8 cellular contexts compared by ENCODE assay signal in the genomic region with DNA sequence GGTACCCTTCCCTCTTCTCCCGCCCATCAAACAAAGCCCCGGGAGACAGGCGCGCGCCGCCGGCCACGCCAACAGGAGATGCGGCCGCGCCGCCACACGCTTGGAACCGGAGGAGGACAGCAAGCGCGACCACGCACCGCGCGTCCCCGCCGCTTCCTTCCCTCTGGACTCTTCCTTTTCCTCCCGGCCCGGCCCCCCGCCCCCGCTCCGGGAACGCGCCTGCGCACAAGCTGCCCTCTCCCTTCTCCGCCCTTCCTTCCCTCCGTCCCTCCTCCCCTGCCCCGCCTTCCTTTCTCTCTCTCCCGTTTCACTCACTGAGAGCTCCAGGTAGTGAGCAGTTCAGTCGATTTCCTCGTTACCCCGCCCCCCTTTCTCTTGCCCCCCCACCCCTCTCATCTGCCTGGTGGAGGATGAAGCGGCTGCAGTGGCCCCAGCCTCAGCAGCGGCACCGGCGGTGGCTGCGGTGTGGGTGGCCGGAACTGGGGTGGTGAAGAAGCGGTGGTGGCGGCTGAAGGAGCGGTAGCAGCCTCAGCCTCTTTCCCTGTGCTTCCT. TPM values are rescaled to one million over a fixed set of nuclear protein-coding genes. Genes with fewer than 3 reads are reported as not detected.
DNase-seq lines count a peak whose midpoint lies in the region; ATAC-seq and TF ChIP-seq lines count a peak whose summit lies in the region.

Gene RASA1 (plus strand): TSS at position 310 of the 552 bp plus-strand sequence. CDS start 569 bp downstream, outside the sequence.

- no peaks in the 10 kb centered on the region for H3K9me3 Mint-ChIP-seq in activated T-cell treated with anti-CD3 and anti-CD28 coated beads, Interleukin-2, amount 50 U/mL, for 4 hours

- peaks cover 34% of the 10 kb centered on the region for H3K4me1 Mint-ChIP-seq in activated T-cell treated with anti-CD3 and anti-CD28 coated beads, Interleukin-2, amount 50 U/mL, for 4 hours (ENCODE audit: low read depth)

- in situ Hi-C loops in Panc1 (cut with HindIII; ENCODE audit: low pct_unique_long_range_greater_than_20kb, low sequenced_read_pairs): no loop called here

- no peaks in the 10 kb centered on the region for H3K27me3 Mint-ChIP-seq in activated T-cell treated with anti-CD3 and anti-CD28 coated beads, Interleukin-2, amount 50 U/mL, for 4 hours (ENCODE audit: low read depth)

- peak; percentile 70 for DNase-seq in DMS79 treated with DMSO at 0.1 percent for 48 hours (lab: John Stamatoyannopoulos, UW)
- DNase-seq in Panc1 (ENCODE audit: low read depth, low spot score): no peak
- peak; percentile 77 for DNase-seq in activated T-cell treated with anti-CD3 and anti-CD28 coated beads, Interleukin-2, amount 50 U/mL, for 4 hours
- peak; percentile 50 to 62 for DNase-seq in stimulated activated CD8-positive, alpha-beta memory T cell treated with anti-CD3 and anti-CD28 coated beads, Interleukin-7, amount 100 ng/mL, for 1 hour (ENCODE audit: low read depth in 2 of 2)

- H3K4me2 ChIP-seq in KMS-11: peak within 1 kb of the TSS; percentile 98

- H3K4me1 ChIP-seq in KMS-11 (ENCODE audit: low read depth, poor library complexity, severe bottlenecking): peaks cover 26% of the 10 kb centered on the region
- peaks cover 8% of the 10 kb centered on the region for H3K4me1 ChIP-seq in Panc1 (ENCODE audit: control insufficient read depth, insufficient read depth, low read length)
- H3K4me1 ChIP-seq in muscle layer of colon (ENCODE audit: insufficient read depth, low read length): peaks cover 9% of the 10 kb centered on the region

- H3K36me3 ChIP-seq in KMS-11 (ENCODE audit: insufficient read depth): no peaks in the 10 kb centered on the region
- H3K36me3 ChIP-seq in Panc1 (ENCODE audit: control insufficient read depth, insufficient read depth, low read length): no peaks in the 10 kb centered on the region
- no peaks in the 10 kb centered on the region for H3K36me3 ChIP-seq in muscle layer of colon (ENCODE audit: insufficient read depth, low read length)

- CTCF ChIA-PET in Panc1 (lab: Charles Lee): interaction anchor here (0.7 kb wide), 2 partner anchors 13 to 56 kb away, joined by 3 read pairs; no protein-coding TSS in a partner anchor

- H3K4me3 ChIP-seq in KMS-11 (IDR thresholded peaks at IDR 0.05; ENCODE audit: insufficient read depth, low read depth, low read length) (no peak within 1 kb of the TSS), Panc1 (ENCODE audit: low read depth in 2 of 2, low read length in 2 of 2) (peak within 1 kb of the TSS; percentile 78 to 95), muscle layer of colon (ENCODE audit: low read depth in 1 of 2, low read length in 2 of 2) (peak within 1 kb of the TSS; percentile 93 to 100)

- peak within 1 kb of the TSS; percentile 88 for H2AFZ ChIP-seq in KMS-11 (ENCODE audit: low read depth)

- TF ChIP-seq CTCF in KMS-11 (conservative IDR thresholded peaks at IDR 0.05; ENCODE audit: low read depth, low read length): no peak
- no peak for TF ChIP-seq CTCF in Panc1 (IDR thresholded peaks at IDR 0.05)

- ATAC-seq in GM21786 (IDR thresholded peaks at IDR 0.05; ENCODE audit: unreplicated experiment) (peak; percentile 43), Panc1 (peak; percentile 92), esophagus mucosa (peak; percentile 95)
- peak; percentile 68 to 76 for ATAC-seq in activated T-cell treated with anti-CD3 and anti-CD28 coated beads, Interleukin-2, amount 50 U/mL, for 4 hours

- POLR2A ChIA-PET in Panc1 (lab: Charles Lee): interaction anchor here (0.5 to 1.0 kb wide), 5 partner anchors 15 to 1592 kb away, joined by 6 to 11 read pairs (median 7); no protein-coding TSS in a partner anchor

- no peaks in the 10 kb centered on the region for H3K9me3 ChIP-seq in Panc1 (ENCODE audit: control insufficient read depth, insufficient read depth, low read depth, low read length)
- H3K9me3 ChIP-seq in muscle layer of colon (ENCODE audit: low read length): no peaks in the 10 kb centered on the region

- H3K4me3 Mint-ChIP-seq in activated T-cell treated with anti-CD3 and anti-CD28 coated beads, Interleukin-2, amount 50 U/mL, for 4 hours: peak within 1 kb of the TSS; percentile 98

- H4K20me1 ChIP-seq in KMS-11 (ENCODE audit: insufficient read depth): no peaks in the 10 kb centered on the region

- H3K36me3 Mint-ChIP-seq in activated T-cell treated with anti-CD3 and anti-CD28 coated beads, Interleukin-2, amount 50 U/mL, for 4 hours (ENCODE audit: insufficient read depth): no peaks in the 10 kb centered on the region

- intact Hi-C loops in Panc1 (cut with micrococcal nuclease; ENCODE audit: unreplicated experiment): no loop called here

- peaks cover 40% of the 10 kb centered on the region for H3K79me2 ChIP-seq in KMS-11 (ENCODE audit: insufficient read depth, low read depth)

- no TSS peak for BruUV-seq in Panc1 (replicated peaks; lab: Mats Ljungman, UMichigan)

- H3K9ac ChIP-seq in KMS-11 (peak within 1 kb of the TSS; percentile 79), muscle layer of colon (ENCODE audit: low read length) (peak within 1 kb of the TSS; percentile 86)

- H3K27ac ChIP-seq in KMS-11 (peak within 1 kb of the TSS; percentile 88), Panc1 (ENCODE audit: low read length) (peak within 1 kb of the TSS; percentile 89), muscle layer of colon (ENCODE audit: low read depth, low read length) (peak within 1 kb of the TSS; percentile 99)

- H3K27me3 ChIP-seq in KMS-11 (ENCODE audit: insufficient read depth, low read depth) (no peaks in the 10 kb centered on the region), Panc1 (ENCODE audit: control insufficient read depth, insufficient read depth, low read length) (peaks cover 3% of the 10 kb centered on the region; the same call in 1 of the 2 replicates), muscle layer of colon (ENCODE audit: control insufficient read depth in 1 of 2, insufficient read depth in 2 of 2, low read length in 2 of 2) (no peaks in the 10 kb centered on the region)

RNA-seq across cellular contexts. Expression of gene RASA1, which starts in this region (rescaled TPM):
- 29.0 TPM for total RNA-seq in Panc1 (2021; ENCODE audit: unreplicated experiment)
- polyA plus RNA-seq in Panc1 (2012; ENCODE audit: insufficient read length): 17.3 TPM
- 10 to 100 TPM; 17.7 to 19.6 (median 19.1) TPM for total RNA-seq in activated T-cell treated with anti-CD3 and anti-CD28 coated beads, Interleukin-2, amount 50 U/mL, for 4 hours
- 18.4 TPM for total RNA-seq in esophagus mucosa

Comparison
In these comparisons a context has a peak if more than half of its experiments do, and no peak if none do; other contexts are left out.
1. ATAC-seq: peak in every context shown above with its lines; median percentile 95 in esophagus mucosa; 92 in Panc1; 72 in activated T-cell treated with anti-CD3 and anti-CD28 coated beads, Interleukin-2, amount 50 U/mL, for 4 hours; 43 in GM21786.